ENCODE assay signal across 8 cellular contexts in the genomic region with DNA sequence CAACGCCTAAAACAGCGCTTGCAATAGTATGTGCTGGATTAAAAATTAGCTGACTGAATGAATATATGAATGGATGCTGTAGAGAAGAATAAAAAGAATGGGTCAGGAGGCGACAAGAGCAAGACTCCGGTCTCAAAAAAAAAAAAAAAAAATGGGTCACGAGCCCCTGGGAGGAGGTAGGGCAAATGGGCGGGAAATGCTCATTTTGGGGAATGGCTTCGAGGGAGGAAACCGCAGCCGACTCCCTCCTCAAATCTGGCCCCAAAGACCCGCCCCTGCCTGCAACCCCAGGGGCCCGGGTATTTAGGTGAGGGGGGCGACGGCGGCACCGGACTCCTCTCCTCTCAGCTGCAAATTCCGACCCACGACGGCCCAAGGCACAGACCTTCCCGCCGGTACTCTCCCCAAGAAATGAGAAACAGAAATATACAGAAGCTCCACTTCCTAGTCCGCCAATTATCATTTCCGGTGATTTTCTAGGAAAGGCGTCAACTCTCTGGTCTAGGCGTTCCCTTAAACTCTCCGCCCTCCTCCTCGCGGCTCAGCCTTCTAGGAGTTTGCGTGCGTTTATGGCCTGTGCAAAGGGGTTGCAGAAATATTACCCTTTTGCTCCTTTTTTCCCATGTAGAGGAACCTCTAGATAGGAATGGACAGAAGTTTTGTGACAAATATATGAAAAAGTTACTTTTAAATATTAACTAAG. TPM values are rescaled to one million over a fixed set of nuclear protein-coding genes. Genes with fewer than 3 reads are reported as not detected.
DNase-seq lines count a peak whose midpoint lies in the region; ATAC-seq and TF ChIP-seq lines count a peak whose summit lies in the region.

A gene (minus strand): TSS at position 133 of the 703 bp plus-strand sequence. CDS start 1,361 bp downstream, outside the sequence.

- peak within 1 kb of the TSS; percentile 81 for H3K4me3 Mint-ChIP-seq in activated B cell treated with CpG ODN at 0.5 μM for 24 hours
- H3K4me3 Mint-ChIP-seq in type B pancreatic cell = peak within 1 kb of the TSS; percentile 90

- H3K9ac ChIP-seq in HUES64 (ENCODE audit: low read depth, low read length) (0 out of 2 replicates have a peak within 1 kb of the TSS, but pooled peaks have one; percentile 41), mucosa of stomach (ENCODE audit: low read length) (peak within 1 kb of the TSS; percentile 60)

- CTCF ChIA-PET in BJ (lab: Yijun Ruan, JAX) = interaction anchor here (1.1 to 1.3 kb wide), 2 partner anchors 10 to 110 kb away, joined by 3 read pairs; no protein-coding TSS in a partner anchor
- CTCF ChIA-PET in activated B cell treated with CpG ODN at 0.5 μM for 24 hours (lab: Charles Lee) = no interaction called here

- no peaks in the 10 kb centered on the region for H3K36me3 ChIP-seq in BJ (ENCODE audit: control insufficient read depth, insufficient read depth, low read length)
- no peaks in the 10 kb centered on the region for H3K36me3 ChIP-seq in HUES64 (ENCODE audit: insufficient read depth, low read length)
- no peaks in the 10 kb centered on the region for H3K36me3 ChIP-seq in mucosa of stomach (ENCODE audit: control insufficient read depth, insufficient read depth, low read length)

- WGBS in HUES64 = 86% methylated on average over 28 of the region's 29 CpGs

- TF ChIP-seq CTCF in BJ (IDR thresholded peaks at IDR 0.05; ENCODE audit: insufficient read depth, low read depth, low read length) (no peak), activated B cell treated with CpG ODN at 0.5 μM for 24 hours (IDR thresholded peaks at IDR 0.05) (no peak), epithelial cell of proximal tubule (conservative IDR thresholded peaks at IDR 0.05; ENCODE audit: low read depth, low read length) (no peak), type B pancreatic cell (conservative IDR thresholded peaks at IDR 0.05) (no peak)

- H3K27me3 Mint-ChIP-seq in activated B cell treated with CpG ODN at 0.5 μM for 24 hours (peaks cover 34% of the 10 kb centered on the region), type B pancreatic cell (peaks cover 46% of the 10 kb centered on the region)

- POLR2A ChIA-PET in BJ (lab: Charles Lee) = interaction anchor here (1.0 kb wide), 1 partner anchor 20 kb away, joined by 16 read pairs; no protein-coding TSS in a partner anchor
- POLR2A ChIA-PET in activated B cell treated with CpG ODN at 0.5 μM for 24 hours (lab: Charles Lee) = interaction anchor here (0.8 kb wide), 1 partner anchor 19 kb away, joined by 7 read pairs; no protein-coding TSS in a partner anchor

- H3K4me1 Mint-ChIP-seq in activated B cell treated with CpG ODN at 0.5 μM for 24 hours (peaks cover 6% of the 10 kb centered on the region), type B pancreatic cell (ENCODE audit: unreplicated experiment) (no peaks in the 10 kb centered on the region)

- peak; percentile 31 for ATAC-seq in activated B cell treated with CpG ODN at 0.5 μM for 24 hours (ENCODE audit: low read depth)
- no peak for ATAC-seq in HG02938 (IDR thresholded peaks at IDR 0.05; ENCODE audit: unreplicated experiment)

- H3K27ac Mint-ChIP-seq in activated B cell treated with CpG ODN at 0.5 μM for 24 hours (no peak within 1 kb of the TSS), type B pancreatic cell (peak within 1 kb of the TSS; percentile 52)

- no peak for DNase-seq in BJ (ENCODE audit: low read depth)
- no peak for DNase-seq in activated B cell treated with CpG ODN at 0.5 μM for 24 hours
- DNase-seq in epithelial cell of proximal tubule (ENCODE audit: low read depth) = no peak
- no peak for DNase-seq in type B pancreatic cell (ENCODE audit: extremely low spot score, unreplicated experiment)
- DNase-seq in SHP77 treated with DMSO at 0.1 percent for 48 hours (lab: John Stamatoyannopoulos, UW) = no peak

- H3K4me3 ChIP-seq in BJ (ENCODE audit: low read depth, low read length) (peak within 1 kb of the TSS; percentile 61), HUES64 (ENCODE audit: low read length) (peak within 1 kb of the TSS; percentile 53), epithelial cell of proximal tubule (ENCODE audit: low read depth, low read length) (peak within 1 kb of the TSS; percentile 63), mucosa of stomach (ENCODE audit: low read length) (no peak within 1 kb of the TSS)

- no peaks in the 10 kb centered on the region for H3K4me1 ChIP-seq in HUES64 (ENCODE audit: insufficient read depth, low read length)
- no peaks in the 10 kb centered on the region for H3K4me1 ChIP-seq in mucosa of stomach (ENCODE audit: control insufficient read depth, insufficient read depth, low read length)

- H3K27me3 ChIP-seq in BJ (ENCODE audit: control insufficient read depth, insufficient read depth, low read length) (no peaks in the 10 kb centered on the region), HUES64 (ENCODE audit: insufficient read depth, low read length) (peaks cover 29% of the 10 kb centered on the region), mucosa of stomach (ENCODE audit: control insufficient read depth, insufficient read depth, low read length) (peaks cover 4% of the 10 kb centered on the region)

- no peaks in the 10 kb centered on the region for H3K36me3 Mint-ChIP-seq in activated B cell treated with CpG ODN at 0.5 μM for 24 hours (ENCODE audit: low read depth)
- H3K36me3 Mint-ChIP-seq in type B pancreatic cell = no peaks in the 10 kb centered on the region

- peaks cover 4% of the 10 kb centered on the region for H3K9me3 Mint-ChIP-seq in activated B cell treated with CpG ODN at 0.5 μM for 24 hours
- no peaks in the 10 kb centered on the region for H3K9me3 Mint-ChIP-seq in type B pancreatic cell

- H3K9me3 ChIP-seq in HUES64 (ENCODE audit: insufficient read depth, low read depth, low read length) (no peaks in the 10 kb centered on the region), mucosa of stomach (ENCODE audit: control insufficient read depth, low read length) (no peaks in the 10 kb centered on the region)

- intact Hi-C loops in activated B cell treated with CpG ODN at 0.5 μM for 24 hours (cut with micrococcal nuclease) = no loop called here

- no peak within 1 kb of the TSS for H3K27ac ChIP-seq in HUES64 (ENCODE audit: low read depth, low read length)

RNA-seq across cellular contexts. Expression of the gene that starts here (rescaled TPM):
- polyA plus RNA-seq in BJ (2011; rRNA removed) = 0.74 and 1.0 TPM in 2 replicates
- polyA minus RNA-seq in BJ (2011; rRNA and poly(A)+ RNA removed) = 0.72 and 1.0 TPM in 2 replicates
- 0.30 TPM for polyA plus RNA-seq in HUES64 (2013, experiment 1 of 2)
- polyA plus RNA-seq in HUES64 (2013, experiment 2 of 2) = 0.44 TPM
- total RNA-seq in activated B cell treated with CpG ODN at 0.5 μM for 24 hours = 0.31 TPM in 1 of 2 replicates, not detected in the other
- 0.52 and 0.65 TPM in 2 replicates for total RNA-seq in epithelial cell of proximal tubule
- 0.68 and 2.2 TPM in 2 replicates for total RNA-seq in type B pancreatic cell (ENCODE audit: low replicate concordance)

Comparison
In these comparisons a context has a peak if more than half of its experiments do, and no peak if none do; other contexts are left out.
1. Peak in ATAC-seq in activated B cell treated with CpG ODN at 0.5 μM for 24 hours; RNA of the gene not detected or under 1 TPM.